21 cellular contexts compared by ENCODE assay signal in genomic region chr13:111339366-111340143, GRCh38. TPM values are rescaled to one million over a fixed set of nuclear protein-coding genes. Genes with fewer than 3 reads are reported as not detected.
A peak's percentile ranks its signal among the peaks of the same experiment; 100 is the strongest.
DNase-seq lines count a peak whose midpoint lies in the region; ATAC-seq and TF ChIP-seq lines count a peak whose summit lies in the region.
"Had no signal": no experiment of that assay in that cellular context is flagged by ENCODE, and none has a peak within 500 bp of the region (broad histone marks: within the 10 kb centered on the region; RNA-seq: fewer than 3 reads in every experiment).

No MANE protein-coding gene starts in this region.

- H3K27me3 Mint-ChIP-seq in activated CD4-positive, alpha-beta memory T cell treated with anti-CD3 and anti-CD28 coated beads, Interleukin-2, amount 10 ng/mL, durations not matched to agents 7 days and 5 days: no peaks in the 10 kb centered on the region
- no peaks in the 10 kb centered on the region for H3K27me3 Mint-ChIP-seq in activated CD4-positive, alpha-beta memory T cell treated with anti-CD3 and anti-CD28 coated beads for 36 hours
- H3K27me3 Mint-ChIP-seq: IgD-negative memory B cell had no signal

- intact Hi-C loops in activated CD4-positive, alpha-beta memory T cell treated with anti-CD3 and anti-CD28 coated beads for 36 hours (cut with micrococcal nuclease): no loop called here
- intact Hi-C loops in sigmoid colon (cut with DNase I): no loop called here

- TF ChIP-seq POLR2A in sigmoid colon (IDR thresholded peaks at IDR 0.05): no peak

- H3K4me3 ChIP-seq in H7 (ENCODE audit: insufficient read depth, low read depth, low read length) (no peak overlapping the region), sigmoid colon (no peak overlapping the region)
- H3K4me3 ChIP-seq: BLaER1 had no signal

- H3K27me3 ChIP-seq in H7 (ENCODE audit: control insufficient read depth, insufficient read depth, low read length) (no peaks in the 10 kb centered on the region), sigmoid colon (no peaks in the 10 kb centered on the region)
- H3K27me3 ChIP-seq: BLaER1 had no signal

- no peaks in the 10 kb centered on the region for H3K9me3 ChIP-seq in sigmoid colon

- no peak overlapping the region for H3K4me3 Mint-ChIP-seq in activated CD4-positive, alpha-beta memory T cell treated with anti-CD3 and anti-CD28 coated beads, Interleukin-2, amount 10 ng/mL, durations not matched to agents 7 days and 5 days
- no peak overlapping the region for H3K4me3 Mint-ChIP-seq in activated CD4-positive, alpha-beta memory T cell treated with anti-CD3 and anti-CD28 coated beads for 36 hours
- H3K4me3 Mint-ChIP-seq: HFFc6 had no signal

- no peak for TF ChIP-seq CTCF in sigmoid colon (IDR thresholded peaks at IDR 0.05)

- H3K4me1 ChIP-seq in sigmoid colon: no peaks in the 10 kb centered on the region
- H3K4me1 ChIP-seq: BLaER1 had no signal

- no peak for ATAC-seq in GM18870 (IDR thresholded peaks at IDR 0.05; ENCODE audit: unreplicated experiment)
- ATAC-seq in HG03565 (IDR thresholded peaks at IDR 0.05; ENCODE audit: unreplicated experiment): no peak
- ATAC-seq in HG03139 (IDR thresholded peaks at IDR 0.05; ENCODE audit: unreplicated experiment): no peak

- CTCF ChIA-PET in activated CD4-positive, alpha-beta memory T cell treated with anti-CD3 and anti-CD28 coated beads, Interleukin-2, amount 10 ng/mL, durations not matched to agents 7 days and 5 days (lab: Charles Lee): no interaction called here
- CTCF ChIA-PET in activated CD4-positive, alpha-beta memory T cell treated with anti-CD3 and anti-CD28 coated beads for 36 hours (lab: Charles Lee): no interaction called here

- peak; percentile 12 for DNase-seq in activated CD4-positive, alpha-beta memory T cell treated with anti-CD3 and anti-CD28 coated beads, Interleukin-2, amount 10 ng/mL, durations not matched to agents 7 days and 5 days
- no peak for DNase-seq in activated CD4-positive, alpha-beta memory T cell treated with anti-CD3 and anti-CD28 coated beads for 36 hours
- peak; percentile 44 for DNase-seq in H7
- peak; percentile 8 for DNase-seq in iPS-NIHi7 (ENCODE audit: extremely low spot score)
- peak; percentile 51 for DNase-seq in sigmoid colon
- DNase-seq: 8988T, DMS 273 treated with DMSO at 0.1 percent for 48 hours, GF-D8, GOT3, HFFc6, Kasumi-1, MM.1S, NCI-H1092 treated with DMSO at 0.1 percent for 48 hours, NCI-H2081 treated with DMSO at 0.1 percent for 48 hours, NCI-H510A treated with DMSO at 0.1 percent for 48 hours had no signal

- H3K27ac Mint-ChIP-seq in activated CD4-positive, alpha-beta memory T cell treated with anti-CD3 and anti-CD28 coated beads, Interleukin-2, amount 10 ng/mL, durations not matched to agents 7 days and 5 days: no peak overlapping the region
- no peak overlapping the region for H3K27ac Mint-ChIP-seq in activated CD4-positive, alpha-beta memory T cell treated with anti-CD3 and anti-CD28 coated beads for 36 hours
- H3K27ac Mint-ChIP-seq: HFFc6, IgD-negative memory B cell had no signal

- POLR2A ChIA-PET in activated CD4-positive, alpha-beta memory T cell treated with anti-CD3 and anti-CD28 coated beads, Interleukin-2, amount 10 ng/mL, durations not matched to agents 7 days and 5 days (lab: Charles Lee): no interaction called here
- POLR2A ChIA-PET in activated CD4-positive, alpha-beta memory T cell treated with anti-CD3 and anti-CD28 coated beads for 36 hours (lab: Charles Lee): no interaction called here

- 94 to 96% methylated on average over 29 of the region's 29 CpGs for WGBS in sigmoid colon, 2 donors

- no peak overlapping the region for H3K27ac ChIP-seq in sigmoid colon
- H3K27ac ChIP-seq: BLaER1 had no signal

- TF ChIP-seq EP300 in sigmoid colon (IDR thresholded peaks at IDR 0.05): no peak

- peaks cover 2% of the 10 kb centered on the region for H3K36me3 Mint-ChIP-seq in activated CD4-positive, alpha-beta memory T cell treated with anti-CD3 and anti-CD28 coated beads, Interleukin-2, amount 10 ng/mL, durations not matched to agents 7 days and 5 days (ENCODE audit: low read depth)
- H3K36me3 Mint-ChIP-seq in activated CD4-positive, alpha-beta memory T cell treated with anti-CD3 and anti-CD28 coated beads for 36 hours: peaks cover 5% of the 10 kb centered on the region

- peaks cover 2% of the 10 kb centered on the region for H3K9me3 Mint-ChIP-seq in activated CD4-positive, alpha-beta memory T cell treated with anti-CD3 and anti-CD28 coated beads, Interleukin-2, amount 10 ng/mL, durations not matched to agents 7 days and 5 days
- H3K9me3 Mint-ChIP-seq in activated CD4-positive, alpha-beta memory T cell treated with anti-CD3 and anti-CD28 coated beads for 36 hours: no peaks in the 10 kb centered on the region
- H3K9me3 Mint-ChIP-seq: HFFc6 had no signal

- H3K4me1 Mint-ChIP-seq in activated CD4-positive, alpha-beta memory T cell treated with anti-CD3 and anti-CD28 coated beads, Interleukin-2, amount 10 ng/mL, durations not matched to agents 7 days and 5 days: no peaks in the 10 kb centered on the region
- no peaks in the 10 kb centered on the region for H3K4me1 Mint-ChIP-seq in activated CD4-positive, alpha-beta memory T cell treated with anti-CD3 and anti-CD28 coated beads for 36 hours (ENCODE audit: low read depth)

- H3K36me3 ChIP-seq in H7 (replicated peaks; ENCODE audit: control insufficient read depth, insufficient read depth, low read length) (no peaks in the 10 kb centered on the region), sigmoid colon (no peaks in the 10 kb centered on the region)

RNA-seq across cellular contexts. Expression of gene TEX29, which starts 19.1 kb away (rescaled TPM):
- under 1 TPM; 0.73 to 0.93 TPM for total RNA-seq in activated CD4-positive, alpha-beta memory T cell treated with anti-CD3 and anti-CD28 coated beads, Interleukin-2, amount 10 ng/mL, durations not matched to agents 7 days and 5 days
- total RNA-seq in activated CD4-positive, alpha-beta memory T cell treated with anti-CD3 and anti-CD28 coated beads for 36 hours: under 1 TPM; 0.39 to 0.43 TPM
- 0.22 TPM in 1 of 2 replicates, not detected in the other for total RNA-seq in H7 (2014; rRNA removed; shearing (Covaris generic))
- 1 to 10 TPM in 2 of 4 donors, not detected in 2; 1.5 to 2.1 TPM for total RNA-seq in sigmoid colon
- under 1 TPM in 1 of 3 donors, not detected in 2; 0.79 TPM for polyA plus RNA-seq in sigmoid colon
- total RNA-seq: HT-29 had no signal
- polyA plus RNA-seq: IgD-negative memory B cell had no signal
